ENCODE assay signal across 11 cellular contexts in genomic region chr1:246860401-246860800, GRCh38.
"Had no signal": no experiment of that assay in that cellular context is flagged by ENCODE, and none has a peak within 500 bp of the region (broad histone marks: within the 10 kb centered on the region; RNA-seq: fewer than 3 reads in every experiment).

No MANE protein-coding gene starts in this region.

- H3K4me3 ChIP-seq: colonic mucosa, gastroesophageal sphincter, left ventricle myocardium inferior had no signal

- ATAC-seq: gastroesophageal sphincter; naive thymus-derived CD8-positive, alpha-beta T cell; stimulated activated effector memory CD8-positive, alpha-beta T cell treated with anti-CD3 and anti-CD28 coated beads, Interleukin-12 subunit alpha, Interleukin-12 subunit beta, amount 100 ng/mL, for 72 hours had no signal

- H3K27ac Mint-ChIP-seq: activated CD4-positive, alpha-beta T cell treated with anti-CD3 and anti-CD28 coated beads, Interleukin-2, amount 10 ng/mL, durations not matched to agents 7 days and 5 days; memory B cell; T-helper 2 cell treated with Interferon-gamma antibody and Interleukin-4, amounts not matched to agents 5 μg/mL and 100 μg/mL, for 36 hours had no signal

- H3K9me3 ChIP-seq: colonic mucosa, gastroesophageal sphincter, left ventricle myocardium inferior had no signal

- H2AFZ ChIP-seq: parathyroid adenoma had no signal

- H3K9me3 Mint-ChIP-seq: activated CD4-positive, alpha-beta T cell treated with anti-CD3 and anti-CD28 coated beads, Interleukin-2, amount 10 ng/mL, durations not matched to agents 7 days and 5 days; memory B cell; naive thymus-derived CD8-positive, alpha-beta T cell; stimulated activated effector memory CD8-positive, alpha-beta T cell treated with anti-CD3 and anti-CD28 coated beads, Interleukin-12 subunit alpha, Interleukin-12 subunit beta, amount 100 ng/mL, for 72 hours; T-helper 2 cell treated with Interferon-gamma antibody and Interleukin-4, amounts not matched to agents 5 μg/mL and 100 μg/mL, for 36 hours had no signal

- H3K4me3 Mint-ChIP-seq: activated CD4-positive, alpha-beta T cell treated with anti-CD3 and anti-CD28 coated beads, Interleukin-2, amount 10 ng/mL, durations not matched to agents 7 days and 5 days; memory B cell; naive thymus-derived CD8-positive, alpha-beta T cell; stimulated activated effector memory CD8-positive, alpha-beta T cell treated with anti-CD3 and anti-CD28 coated beads, Interleukin-12 subunit alpha, Interleukin-12 subunit beta, amount 100 ng/mL, for 72 hours; T-helper 2 cell treated with Interferon-gamma antibody and Interleukin-4, amounts not matched to agents 5 μg/mL and 100 μg/mL, for 36 hours had no signal

- H3K9ac ChIP-seq: parathyroid adenoma had no signal

- H3K4me1 ChIP-seq: colonic mucosa, gastroesophageal sphincter, left ventricle myocardium inferior, parathyroid adenoma had no signal

- DNase-seq: activated CD4-positive, alpha-beta T cell treated with anti-CD3 and anti-CD28 coated beads, Interleukin-2, amount 10 ng/mL, durations not matched to agents 7 days and 5 days; activated naive CD4-positive, alpha-beta T cell treated with anti-CD3 and anti-CD28 coated beads, Interleukin-2, amount 50 U/mL, for 16 hours; caudate nucleus; colonic mucosa; left ventricle myocardium inferior; naive thymus-derived CD8-positive, alpha-beta T cell had no signal

- H3K4me1 Mint-ChIP-seq: activated CD4-positive, alpha-beta T cell treated with anti-CD3 and anti-CD28 coated beads, Interleukin-2, amount 10 ng/mL, durations not matched to agents 7 days and 5 days; naive thymus-derived CD8-positive, alpha-beta T cell; stimulated activated effector memory CD8-positive, alpha-beta T cell treated with anti-CD3 and anti-CD28 coated beads, Interleukin-12 subunit alpha, Interleukin-12 subunit beta, amount 100 ng/mL, for 72 hours had no signal

- H3K27me3 Mint-ChIP-seq: activated CD4-positive, alpha-beta T cell treated with anti-CD3 and anti-CD28 coated beads, Interleukin-2, amount 10 ng/mL, durations not matched to agents 7 days and 5 days; memory B cell; naive thymus-derived CD8-positive, alpha-beta T cell had no signal

- H3K27me3 ChIP-seq: colonic mucosa, gastroesophageal sphincter had no signal

- H3K27ac ChIP-seq: colonic mucosa, gastroesophageal sphincter, left ventricle myocardium inferior, parathyroid adenoma had no signal
